6 cellular contexts compared by ENCODE assay signal in genomic region chr5:87598460-87598859, GRCh38.
"Had no signal": no experiment of that assay in that cellular context is flagged by ENCODE, and none has a peak within 500 bp of the region (broad histone marks: within the 10 kb centered on the region; RNA-seq: fewer than 3 reads in every experiment).

No MANE protein-coding gene starts in this region.

- ATAC-seq: HepG2, K562 had no signal

- DNase-seq: IMR-90, Karpas-422, KBM-7, KG1 had no signal
